Comparison of ENCODE assay signal across 8 cellular contexts in the genomic region with DNA sequence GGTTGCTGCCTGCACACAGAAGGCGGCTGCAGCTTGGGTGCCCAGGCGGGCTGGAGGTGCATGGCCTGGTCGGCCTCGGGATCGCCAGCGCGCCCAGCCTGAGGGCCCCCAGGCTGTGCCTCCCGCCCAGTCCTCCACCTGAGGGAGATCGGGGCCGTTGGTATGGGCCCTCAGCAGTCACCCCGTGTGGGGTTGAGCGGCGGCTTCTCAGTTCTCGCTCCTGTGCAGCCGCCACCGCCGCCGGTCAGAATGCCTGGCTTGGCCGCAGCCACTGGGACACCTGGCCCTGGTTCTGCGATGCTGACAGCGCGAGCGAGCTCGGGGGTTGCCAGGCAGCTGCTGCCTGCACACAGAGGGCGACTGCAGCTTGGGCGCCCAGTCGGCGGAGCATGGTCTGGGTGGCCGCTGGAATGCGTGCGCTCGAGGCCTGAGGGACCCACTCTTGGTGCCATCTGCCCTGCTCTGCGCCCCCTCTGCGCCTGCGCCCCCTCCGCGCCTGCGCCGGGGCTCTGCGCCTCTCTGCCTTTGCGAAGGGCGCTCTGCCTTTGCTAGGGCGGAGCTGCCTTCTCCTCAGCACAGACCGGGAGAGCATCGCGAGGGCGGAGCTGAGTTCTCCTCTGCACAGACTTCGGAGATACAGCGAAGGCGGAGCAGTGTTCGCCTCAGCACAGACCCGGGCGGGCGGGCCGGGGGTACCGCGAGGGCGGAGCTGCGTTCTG.
DNase-seq lines count a peak whose midpoint lies in the region; ATAC-seq lines count a peak whose summit lies in the region.
"Not testable (repeated sequence)": the region's sequence is repeated elsewhere in the genome, so short reads cannot be mapped to it uniquely, and the experiment has no call there.

No MANE protein-coding gene starts in this region.

- intact Hi-C loops in Right ventricle myocardium superior (cut with DNase I), result not testable (repeated sequence)

- peak; percentile 99 for ATAC-seq in GM21447 (IDR thresholded peaks at IDR 0.05; ENCODE audit: unreplicated experiment)
- ATAC-seq in HG03442 (IDR thresholded peaks at IDR 0.05; ENCODE audit: unreplicated experiment), result peak; percentile 100
- peak; percentile 100 for ATAC-seq in Right ventricle myocardium superior (ENCODE audit: poor library complexity)

- peak; percentile 91 for DNase-seq in Daoy (ENCODE audit: low read depth)
- DNase-seq in T-helper 9 cell, result peak; percentile 48
- DNase-seq in amniotic epithelial cell (ENCODE audit: low read depth), result peak; percentile 37
- DNase-seq in Right ventricle myocardium superior, result peak; percentile 83
- peak; percentile 27 for DNase-seq in non-pigmented ciliary epithelial cell (ENCODE audit: low read depth)
- peak; percentile 49 to 50 for DNase-seq in stimulated activated CD8-positive, alpha-beta memory T cell treated with anti-CD3 and anti-CD28 coated beads, Interleukin-7, amount 100 ng/mL, for 1 hour (ENCODE audit: low read depth in 2 of 2)

Comparison
In these comparisons a context has a peak if more than half of its experiments do, and no peak if none do; other contexts are left out.
1. Peak in every context shown above with its lines: DNase-seq and ATAC-seq.
2. DNase-seq: peak in every context shown above with its lines; median percentile 91 in Daoy; 83 in Right ventricle myocardium superior; 50 in stimulated activated CD8-positive, alpha-beta memory T cell treated with anti-CD3 and anti-CD28 coated beads, Interleukin-7, amount 100 ng/mL, for 1 hour; 48 in T-helper 9 cell; 37 in amniotic epithelial cell; 27 in non-pigmented ciliary epithelial cell.